In the genomic region with DNA sequence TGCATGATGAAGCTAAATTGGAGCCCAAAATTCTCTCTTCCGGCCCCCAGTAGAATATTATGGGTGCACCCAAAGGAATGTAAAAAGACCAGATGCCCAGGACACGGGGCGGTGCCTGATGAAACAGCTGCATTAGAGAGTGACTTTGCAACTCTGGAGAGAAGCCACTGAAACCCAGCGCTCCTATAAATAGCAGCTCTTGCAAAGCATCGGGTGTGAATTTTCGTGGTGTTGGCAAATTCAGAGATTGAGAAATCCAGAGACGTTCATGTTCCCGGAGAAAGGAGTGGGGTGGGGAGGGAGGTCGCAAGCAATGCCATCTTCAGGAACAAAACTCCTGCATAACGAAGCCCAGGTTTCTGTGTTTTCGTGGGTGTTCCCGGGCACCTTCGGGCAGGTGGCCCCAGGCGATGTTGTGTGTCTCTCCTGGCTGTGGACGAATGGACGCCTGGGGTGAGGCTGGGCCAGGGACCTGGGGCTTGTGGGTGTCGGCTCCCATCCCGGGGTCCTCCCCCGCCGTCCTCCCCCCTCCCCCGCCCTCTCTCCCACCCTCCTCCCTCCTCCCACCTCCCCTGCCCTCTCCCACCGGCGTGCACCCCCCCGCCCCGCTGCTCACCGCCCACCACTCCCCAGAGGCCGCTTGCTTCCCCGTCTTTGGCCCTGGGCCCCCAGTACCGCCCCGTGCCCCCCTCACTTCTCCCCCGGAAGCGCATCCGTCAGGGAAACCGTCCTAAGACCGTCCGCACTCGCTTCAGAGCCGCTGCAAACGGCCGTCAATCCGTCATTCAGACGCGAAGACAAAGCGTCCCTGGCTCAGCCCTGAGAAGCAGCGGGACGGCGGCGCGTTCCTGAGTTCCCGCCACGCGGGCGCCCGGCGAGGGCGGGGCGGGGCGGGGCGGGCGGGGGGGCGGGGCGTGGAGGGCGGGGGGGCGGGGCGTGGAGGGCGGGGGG, we compare ENCODE assay signal across 1 cellular context.
TF ChIP-seq lines count a peak whose summit lies in the region.

No MANE protein-coding gene starts in this region.

TF ChIP-seq in HEK293, 187 proteins besides CTCF, POLR2A, EP300 and RAD21 (continued from another document):
- TF ChIP-seq, protein P1, sequence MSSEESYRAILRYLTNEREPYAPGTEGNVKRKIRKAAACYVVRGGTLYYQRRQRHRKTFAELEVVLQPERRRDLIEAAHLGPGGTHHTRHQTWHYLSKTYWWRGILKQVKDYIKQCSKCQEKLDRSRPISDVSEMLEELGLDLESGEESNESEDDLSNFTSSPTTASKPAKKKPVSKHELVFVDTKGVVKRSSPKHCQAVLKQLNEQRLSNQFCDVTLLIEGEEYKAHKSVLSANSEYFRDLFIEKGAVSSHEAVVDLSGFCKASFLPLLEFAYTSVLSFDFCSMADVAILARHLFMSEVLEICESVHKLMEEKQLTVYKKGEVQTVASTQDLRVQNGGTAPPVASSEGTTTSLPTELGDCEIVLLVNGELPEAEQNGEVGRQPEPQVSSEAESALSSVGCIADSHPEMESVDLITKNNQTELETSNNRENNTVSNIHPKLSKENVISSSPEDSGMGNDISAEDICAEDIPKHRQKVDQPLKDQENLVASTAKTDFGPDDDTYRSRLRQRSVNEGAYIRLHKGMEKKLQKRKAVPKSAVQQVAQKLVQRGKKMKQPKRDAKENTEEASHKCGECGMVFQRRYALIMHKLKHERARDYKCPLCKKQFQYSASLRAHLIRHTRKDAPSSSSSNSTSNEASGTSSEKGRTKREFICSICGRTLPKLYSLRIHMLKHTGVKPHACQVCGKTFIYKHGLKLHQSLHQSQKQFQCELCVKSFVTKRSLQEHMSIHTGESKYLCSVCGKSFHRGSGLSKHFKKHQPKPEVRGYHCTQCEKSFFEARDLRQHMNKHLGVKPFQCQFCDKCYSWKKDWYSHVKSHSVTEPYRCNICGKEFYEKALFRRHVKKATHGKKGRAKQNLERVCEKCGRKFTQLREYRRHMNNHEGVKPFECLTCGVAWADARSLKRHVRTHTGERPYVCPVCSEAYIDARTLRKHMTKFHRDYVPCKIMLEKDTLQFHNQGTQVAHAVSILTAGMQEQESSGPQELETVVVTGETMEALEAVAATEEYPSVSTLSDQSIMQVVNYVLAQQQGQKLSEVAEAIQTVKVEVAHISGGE (tag by site-specific recombination; conservative IDR thresholded peaks at IDR 0.05; ENCODE audit: low read depth): no peak
- TF ChIP-seq, protein P2, sequence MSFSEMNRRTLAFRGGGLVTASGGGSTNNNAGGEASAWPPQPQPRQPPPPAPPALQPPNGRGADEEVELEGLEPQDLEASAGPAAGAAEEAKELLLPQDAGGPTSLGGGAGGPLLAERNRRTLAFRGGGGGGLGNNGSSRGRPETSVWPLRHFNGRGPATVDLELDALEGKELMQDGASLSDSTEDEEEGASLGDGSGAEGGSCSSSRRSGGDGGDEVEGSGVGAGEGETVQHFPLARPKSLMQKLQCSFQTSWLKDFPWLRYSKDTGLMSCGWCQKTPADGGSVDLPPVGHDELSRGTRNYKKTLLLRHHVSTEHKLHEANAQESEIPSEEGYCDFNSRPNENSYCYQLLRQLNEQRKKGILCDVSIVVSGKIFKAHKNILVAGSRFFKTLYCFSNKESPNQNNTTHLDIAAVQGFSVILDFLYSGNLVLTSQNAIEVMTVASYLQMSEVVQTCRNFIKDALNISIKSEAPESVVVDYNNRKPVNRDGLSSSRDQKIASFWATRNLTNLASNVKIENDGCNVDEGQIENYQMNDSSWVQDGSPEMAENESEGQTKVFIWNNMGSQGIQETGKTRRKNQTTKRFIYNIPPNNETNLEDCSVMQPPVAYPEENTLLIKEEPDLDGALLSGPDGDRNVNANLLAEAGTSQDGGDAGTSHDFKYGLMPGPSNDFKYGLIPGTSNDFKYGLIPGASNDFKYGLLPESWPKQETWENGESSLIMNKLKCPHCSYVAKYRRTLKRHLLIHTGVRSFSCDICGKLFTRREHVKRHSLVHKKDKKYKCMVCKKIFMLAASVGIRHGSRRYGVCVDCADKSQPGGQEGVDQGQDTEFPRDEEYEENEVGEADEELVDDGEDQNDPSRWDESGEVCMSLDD (tag by site-specific recombination; IDR thresholded peaks at IDR 0.05): no peak
- no peak for TF ChIP-seq ZNF561 (tag by site-specific recombination; IDR thresholded peaks at IDR 0.05; ENCODE audit: borderline replicate concordance)
- TF ChIP-seq ZNF777 (tag by site-specific recombination; IDR thresholded peaks at IDR 0.05; ENCODE audit: borderline replicate concordance): no peak
- TF ChIP-seq, protein P3, sequence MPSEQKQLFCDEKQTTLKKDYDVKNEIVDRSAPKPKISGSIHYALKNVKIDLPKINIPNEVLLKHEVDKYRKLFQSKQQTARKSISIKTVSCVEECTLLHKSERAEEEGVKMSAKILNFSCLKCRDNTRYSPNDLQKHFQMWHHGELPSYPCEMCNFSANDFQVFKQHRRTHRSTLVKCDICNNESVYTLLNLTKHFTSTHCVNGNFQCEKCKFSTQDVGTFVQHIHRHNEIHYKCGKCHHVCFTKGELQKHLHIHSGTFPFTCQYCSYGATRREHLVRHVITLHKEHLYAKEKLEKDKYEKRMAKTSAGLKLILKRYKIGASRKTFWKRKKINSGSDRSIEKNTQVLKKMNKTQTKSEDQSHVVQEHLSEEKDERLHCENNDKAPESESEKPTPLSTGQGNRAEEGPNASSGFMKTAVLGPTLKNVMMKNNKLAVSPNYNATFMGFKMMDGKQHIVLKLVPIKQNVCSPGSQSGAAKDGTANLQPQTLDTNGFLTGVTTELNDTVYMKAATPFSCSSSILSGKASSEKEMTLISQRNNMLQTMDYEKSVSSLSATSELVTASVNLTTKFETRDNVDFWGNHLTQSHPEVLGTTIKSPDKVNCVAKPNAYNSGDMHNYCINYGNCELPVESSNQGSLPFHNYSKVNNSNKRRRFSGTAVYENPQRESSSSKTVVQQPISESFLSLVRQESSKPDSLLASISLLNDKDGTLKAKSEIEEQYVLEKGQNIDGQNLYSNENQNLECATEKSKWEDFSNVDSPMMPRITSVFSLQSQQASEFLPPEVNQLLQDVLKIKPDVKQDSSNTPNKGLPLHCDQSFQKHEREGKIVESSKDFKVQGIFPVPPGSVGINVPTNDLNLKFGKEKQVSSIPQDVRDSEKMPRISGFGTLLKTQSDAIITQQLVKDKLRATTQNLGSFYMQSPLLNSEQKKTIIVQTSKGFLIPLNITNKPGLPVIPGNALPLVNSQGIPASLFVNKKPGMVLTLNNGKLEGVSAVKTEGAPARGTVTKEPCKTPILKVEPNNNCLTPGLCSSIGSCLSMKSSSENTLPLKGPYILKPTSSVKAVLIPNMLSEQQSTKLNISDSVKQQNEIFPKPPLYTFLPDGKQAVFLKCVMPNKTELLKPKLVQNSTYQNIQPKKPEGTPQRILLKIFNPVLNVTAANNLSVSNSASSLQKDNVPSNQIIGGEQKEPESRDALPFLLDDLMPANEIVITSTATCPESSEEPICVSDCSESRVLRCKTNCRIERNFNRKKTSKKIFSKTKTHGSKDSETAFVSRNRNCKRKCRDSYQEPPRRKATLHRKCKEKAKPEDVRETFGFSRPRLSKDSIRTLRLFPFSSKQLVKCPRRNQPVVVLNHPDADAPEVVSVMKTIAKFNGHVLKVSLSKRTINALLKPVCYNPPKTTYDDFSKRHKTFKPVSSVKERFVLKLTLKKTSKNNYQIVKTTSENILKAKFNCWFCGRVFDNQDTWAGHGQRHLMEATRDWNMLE (tag by site-specific recombination; conservative IDR thresholded peaks at IDR 0.05; ENCODE audit: low read depth): no peak
TF ChIP-seq in HEK293: peak in this region for 3.
